8 cellular contexts compared by ENCODE assay signal in genomic region chr6:42450314-42451145, GRCh38. TPM values are rescaled to one million over a fixed set of nuclear protein-coding genes. Genes with fewer than 3 reads are reported as not detected.
DNase-seq lines count a peak whose midpoint lies in the region; ATAC-seq and TF ChIP-seq lines count a peak whose summit lies in the region.

No MANE protein-coding gene starts in this region.

- peaks cover 0 to 11% (median 0%) of the 10 kb centered on the region in 5 donors for H3K27me3 Mint-ChIP-seq in naive thymus-derived CD4-positive, alpha-beta T cell

- H3K9me3 Mint-ChIP-seq in naive thymus-derived CD4-positive, alpha-beta T cell = no peaks in the 10 kb centered on the region

- peaks cover 46 to 63% (median 56%) of the 10 kb centered on the region in 7 donors for H3K4me1 Mint-ChIP-seq in naive thymus-derived CD4-positive, alpha-beta T cell

- H3K9me3 ChIP-seq in heart right ventricle (no peaks in the 10 kb centered on the region), SK-N-MC (ENCODE audit: low read depth, low read length) (no peaks in the 10 kb centered on the region), ectodermal cell (ENCODE audit: control insufficient read depth, low read length) (no peaks in the 10 kb centered on the region)
- no peaks in the 10 kb centered on the region for H3K9me3 ChIP-seq in naive thymus-derived CD4-positive, alpha-beta T cell (ENCODE audit: control insufficient read depth in 2 of 3, low read length in 3 of 3)

- DNase-seq in heart right ventricle = no peak
- no peak for DNase-seq in Right ventricle myocardium superior
- no peak for DNase-seq in SK-N-MC (ENCODE audit: low read depth, low spot score)
- DNase-seq in naive thymus-derived CD4-positive, alpha-beta T cell = peak in 4 of 9 donors; percentile 2 to 43 (median 28)
- DNase-seq in activated CD4-positive, CD25-positive, alpha-beta regulatory T cell (lab: John Stamatoyannopoulos, UW) = no peak
- DNase-seq in SHP77 treated with DMSO at 0.1 percent for 48 hours (lab: John Stamatoyannopoulos, UW) = no peak

- ATAC-seq in heart right ventricle (no peak), Right ventricle myocardium superior (ENCODE audit: poor library complexity) (no peak), HG03469 (IDR thresholded peaks at IDR 0.05; ENCODE audit: unreplicated experiment) (no peak)
- no peak for ATAC-seq in naive thymus-derived CD4-positive, alpha-beta T cell

- peak overlapping the region; percentile 89 to 100 (median 97) for H3K4me3 Mint-ChIP-seq in naive thymus-derived CD4-positive, alpha-beta T cell

- H3K27me3 ChIP-seq in heart right ventricle = no peaks in the 10 kb centered on the region
- H3K27me3 ChIP-seq in ectodermal cell (ENCODE audit: control insufficient read depth, insufficient read depth, low read length, poor library complexity, severe bottlenecking) = no peaks in the 10 kb centered on the region
- no peaks in the 10 kb centered on the region for H3K27me3 ChIP-seq in naive thymus-derived CD4-positive, alpha-beta T cell (ENCODE audit: control insufficient read depth in 2 of 2, insufficient read depth in 2 of 2, low read length in 2 of 2)

- H3K4me1 ChIP-seq in heart right ventricle (peaks cover 3 to 46% (median 21%) of the 10 kb centered on the region in 9 donors), ectodermal cell (ENCODE audit: control insufficient read depth, insufficient read depth, low read length) (peaks cover 19% of the 10 kb centered on the region)
- peaks cover 10 to 20% of the 10 kb centered on the region in 2 donors for H3K4me1 ChIP-seq in naive thymus-derived CD4-positive, alpha-beta T cell (ENCODE audit: control insufficient read depth in 2 of 2, insufficient read depth in 2 of 2, low read length in 2 of 2)

- H3K4me3 ChIP-seq in heart right ventricle = peak overlapping the region; percentile 61 to 91 (median 80)
- H3K4me3 ChIP-seq in SK-N-MC = peak overlapping the region; percentile 99
- peak overlapping the region; percentile 69 for H3K4me3 ChIP-seq in ectodermal cell (ENCODE audit: insufficient read depth, low read depth, low read length)
- H3K4me3 ChIP-seq in naive thymus-derived CD4-positive, alpha-beta T cell (ENCODE audit: low read length) = peak overlapping the region; percentile 80

- POLR2A ChIA-PET in naive thymus-derived CD4-positive, alpha-beta T cell (lab: Charles Lee) = interaction anchor here (0.8 to 9.1 kb wide), 15 partner anchors 9 to 1796 kb away, joined by 3 to 211 read pairs (median 4); partner anchors contain the start of genes HSP90AB1 and UBR2

- H3K36me3 Mint-ChIP-seq in naive thymus-derived CD4-positive, alpha-beta T cell = peaks cover 4 to 32% (median 11%) of the 10 kb centered on the region in 5 donors

- intact Hi-C loops in heart right ventricle (cut with DNase I) (loop anchor here in 7 of 10 donors (5.0 to 10.0 kb wide), 8 partner anchors 43 to 236 kb away; partner anchors contain the start of gene MRPS10 (in 1 of the 7)), Right ventricle myocardium superior (cut with DNase I) (no loop called here)
- intact Hi-C loops in naive thymus-derived CD4-positive, alpha-beta T cell (cut with micrococcal nuclease) = loop anchor here (1.0 to 5.0 kb wide), 14 partner anchors 7 to 1807 kb away; partner anchors contain the start of genes MRPS10 (in 1 of the 2), RPL7L1 (in 1 of the 2), SLC35B2 (in 1 of the 2) and UBR2 (in 1 of the 2)

- H3K27ac ChIP-seq in heart right ventricle (peak overlapping the region in 9 of 10 donors; percentile 26 to 97 (median 88)), SK-N-MC (no peak overlapping the region), ectodermal cell (ENCODE audit: insufficient read depth, low read depth, low read length, poor library complexity, severe bottlenecking) (peak overlapping the region; percentile 73)
- H3K27ac ChIP-seq in naive thymus-derived CD4-positive, alpha-beta T cell (ENCODE audit: low read depth, low read length) = peak overlapping the region; percentile 71

- no peak for TF ChIP-seq CTCF in heart right ventricle (IDR thresholded peaks at IDR 0.05)

- 23% methylated on average over 21 of the region's 21 CpGs for WGBS in heart right ventricle, 2 donors
- 1 to 2% methylated on average over 18 to 21 of the region's 21 CpGs for WGBS in ectodermal cell, 2 experiments

- peak overlapping the region; percentile 72 to 96 (median 92) for H3K27ac Mint-ChIP-seq in naive thymus-derived CD4-positive, alpha-beta T cell

- H3K36me3 ChIP-seq in heart right ventricle (no peaks in the 10 kb centered on the region), SK-N-MC (ENCODE audit: insufficient read depth, low read length) (no peaks in the 10 kb centered on the region), ectodermal cell (ENCODE audit: control insufficient read depth, insufficient read depth, low read length) (no peaks in the 10 kb centered on the region)
- H3K36me3 ChIP-seq in naive thymus-derived CD4-positive, alpha-beta T cell (ENCODE audit: control insufficient read depth in 2 of 3, insufficient read depth in 3 of 3, low read length in 3 of 3) = peaks cover 0 to 9% (median 0%) of the 10 kb centered on the region in 3 experiments

- CTCF ChIA-PET in naive thymus-derived CD4-positive, alpha-beta T cell (lab: Charles Lee) = interaction anchor here (0.5 to 2.2 kb wide), 6 partner anchors 8 to 97 kb away, joined by 3 to 8 read pairs (median 3); no protein-coding TSS in a partner anchor

- peak overlapping the region; percentile 67 for H3K9ac ChIP-seq in SK-N-MC (ENCODE audit: insufficient read length)

RNA-seq across cellular contexts. Expression of gene TRERF1, which starts 1.2 kb away (rescaled TPM):
- total RNA-seq in heart right ventricle (1 to 10 TPM in 8 of 10 donors, under 1 TPM in 2; 0.91 to 2.8 (median 1.6) TPM), Right ventricle myocardium superior (1.5 TPM)
- 1 to 10 TPM in 1 of 2 donors, under 1 TPM in 1; 0.75 to 1.7 TPM for polyA plus RNA-seq in heart right ventricle
- 16.5 TPM for polyA plus RNA-seq in ectodermal cell (2013, experiment 1 of 4)
- 16.4 TPM for polyA plus RNA-seq in ectodermal cell (2013, experiment 2 of 4)
- 14.1 TPM for polyA plus RNA-seq in ectodermal cell (2013, experiment 3 of 4)
- polyA plus RNA-seq in ectodermal cell (2013, experiment 4 of 4) = 15.2 TPM
- total RNA-seq in naive thymus-derived CD4-positive, alpha-beta T cell = 10 to 100 TPM; 20.7 to 32.4 (median 27.1) TPM
- polyA plus RNA-seq in naive thymus-derived CD4-positive, alpha-beta T cell = 1 to 10 TPM; 4.8 to 7.5 TPM
